Comparison of ENCODE assay signal across 9 cellular contexts in genomic region chr10:116850058-116850611, GRCh38. TPM values are rescaled to one million over a fixed set of nuclear protein-coding genes. Genes with fewer than 3 reads are reported as not detected.
DNase-seq lines count a peak whose midpoint lies in the region; ATAC-seq and TF ChIP-seq lines count a peak whose summit lies in the region.
"Had no signal": no experiment of that assay in that cellular context is flagged by ENCODE, and none has a peak within 500 bp of the region (broad histone marks: within the 10 kb centered on the region; RNA-seq: fewer than 3 reads in every experiment).

No MANE protein-coding gene starts in this region.

- no peaks in the 10 kb centered on the region for H4K20me1 ChIP-seq in MM.1S (ENCODE audit: insufficient read depth, low read length)

- H3K9ac ChIP-seq in MM.1S (ENCODE audit: low read length), result peak overlapping the region; percentile 79
- peak overlapping the region; percentile 78 for H3K9ac ChIP-seq in endodermal cell (ENCODE audit: extremely low read depth, low read length, poor library complexity, severe bottlenecking)

- no peaks in the 10 kb centered on the region for H3K36me3 Mint-ChIP-seq in endodermal cell (ENCODE audit: low read depth)
- peaks cover 6 to 9% of the 10 kb centered on the region in 2 donors for H3K36me3 Mint-ChIP-seq in naive B cell

- H3K36me3 ChIP-seq in A673 (ENCODE audit: insufficient read depth, low read length, poor library complexity, severe bottlenecking), result no peaks in the 10 kb centered on the region
- no peaks in the 10 kb centered on the region for H3K36me3 ChIP-seq in MM.1S (replicated peaks; ENCODE audit: insufficient read depth, low read length)
- no peaks in the 10 kb centered on the region for H3K36me3 ChIP-seq in endodermal cell (ENCODE audit: control insufficient read depth, insufficient read depth, low read length)

- no peak for TF ChIP-seq CTCF in A673 (conservative IDR thresholded peaks at IDR 0.05; ENCODE audit: low read depth, low read length)
- TF ChIP-seq CTCF in MM.1S (IDR thresholded peaks at IDR 0.05; ENCODE audit: low read length), result no peak
- TF ChIP-seq CTCF in endodermal cell (conservative IDR thresholded peaks at IDR 0.05), result no peak

- no peaks in the 10 kb centered on the region for H3K79me2 ChIP-seq in MM.1S (ENCODE audit: low read length)

- DNase-seq in A673 (ENCODE audit: low spot score) (no peak), MM.1S (no peak), endodermal cell (peak; percentile 79), naive B cell (no peak), Kasumi-1 (lab: John Stamatoyannopoulos, UW) (no peak), NCI-H1048 (lab: John Stamatoyannopoulos, UW) (no peak)

- no peaks in the 10 kb centered on the region; the same call in 1 of the 2 replicates for H3F3A ChIP-seq in MM.1S (ENCODE audit: insufficient read depth, low read length)

- H3K27me3 Mint-ChIP-seq in endodermal cell (ENCODE audit: insufficient read depth) (peaks cover 12% of the 10 kb centered on the region), naive B cell (peaks cover 38 to 61% (median 56%) of the 10 kb centered on the region in 3 donors)

- no peak overlapping the region for H3K27ac ChIP-seq in A673 (ENCODE audit: low read depth, low read length, poor library complexity, severe bottlenecking)
- no peak overlapping the region for H3K27ac ChIP-seq in MM.1S (ENCODE audit: low read length)
- H3K27ac ChIP-seq in endodermal cell (ENCODE audit: low read depth, low read length), result no peak overlapping the region

- H3K9me3 ChIP-seq in A673 (ENCODE audit: low read depth, low read length, poor library complexity, severe bottlenecking), result no peaks in the 10 kb centered on the region
- no peaks in the 10 kb centered on the region for H3K9me3 ChIP-seq in MM.1S (replicated peaks; ENCODE audit: insufficient read depth, low read length)
- no peaks in the 10 kb centered on the region for H3K9me3 ChIP-seq in endodermal cell (ENCODE audit: control insufficient read depth, low read length)

- POLR2A ChIA-PET in A673 (lab: Charles Lee; ENCODE audit: low non-redundant PET), result no interaction called here

- ATAC-seq in naive B cell (ENCODE audit: low read depth in 2 of 2) (no peak), GM18498 (IDR thresholded peaks at IDR 0.05; ENCODE audit: unreplicated experiment) (no peak), HG03280 (IDR thresholded peaks at IDR 0.05; ENCODE audit: unreplicated experiment) (no peak)

- H3K4me1 ChIP-seq in A673 (ENCODE audit: insufficient read depth, low read length, poor library complexity, severe bottlenecking) (peaks cover 16% of the 10 kb centered on the region), MM.1S (ENCODE audit: low read length) (peaks cover 4% of the 10 kb centered on the region), endodermal cell (ENCODE audit: control insufficient read depth, insufficient read depth, low read length) (peaks cover 4% of the 10 kb centered on the region)

- H3K4me1 Mint-ChIP-seq in endodermal cell (peaks cover 22% of the 10 kb centered on the region), naive B cell (peaks cover 5 to 25% (median 21%) of the 10 kb centered on the region in 3 donors)

- H3K27me3 ChIP-seq in A673 (replicated peaks; ENCODE audit: insufficient read depth, low read depth, low read length, poor library complexity) (no peaks in the 10 kb centered on the region), MM.1S (replicated peaks; ENCODE audit: insufficient read depth, low read length) (no peaks in the 10 kb centered on the region), endodermal cell (ENCODE audit: control insufficient read depth, insufficient read depth, low read length, poor library complexity, severe bottlenecking) (no peaks in the 10 kb centered on the region)

- H3K4me3 Mint-ChIP-seq in endodermal cell (peak overlapping the region; percentile 81), naive B cell (peak overlapping the region in 6 of 8 donors; percentile 29 to 82 (median 62))
- H3K4me3 Mint-ChIP-seq: activated T-helper 1 cell treated with anti-CD3 and anti-CD28 coated beads, Interleukin-12 subunit alpha, Interleukin-12 subunit beta, Interleukin-2, Interleukin-4 antibody, amounts not matched to agents 30 ng/mL and 10 ng/mL and 1 ng/mL, durations not matched to agents 14 hours and 24 hours and 36 hours had no signal

- H3K9me3 Mint-ChIP-seq in endodermal cell (no peaks in the 10 kb centered on the region), naive B cell (peaks cover 2 to 17% (median 7%) of the 10 kb centered on the region in 7 donors)
- H3K9me3 Mint-ChIP-seq: activated T-helper 1 cell treated with anti-CD3 and anti-CD28 coated beads, Interleukin-12 subunit alpha, Interleukin-12 subunit beta, Interleukin-2, Interleukin-4 antibody, amounts not matched to agents 30 ng/mL and 10 ng/mL and 1 ng/mL, durations not matched to agents 14 hours and 24 hours and 36 hours had no signal

- peak overlapping the region; percentile 67 for H3K4me3 ChIP-seq in A673 (ENCODE audit: low read depth, low read length, poor library complexity, severe bottlenecking)
- peak overlapping the region; percentile 88 for H3K4me3 ChIP-seq in MM.1S (ENCODE audit: low read length)
- H3K4me3 ChIP-seq in endodermal cell (ENCODE audit: low read length), result peak overlapping the region; percentile 91

- H3K9me2 ChIP-seq in MM.1S (replicated peaks; ENCODE audit: insufficient read depth, low read length), result no peaks in the 10 kb centered on the region

- H3K4me2 ChIP-seq in MM.1S (ENCODE audit: low read depth, low read length), result peak overlapping the region; percentile 90

- H3K27ac Mint-ChIP-seq in endodermal cell (peak overlapping the region; percentile 90), naive B cell (peak overlapping the region in 4 of 6 donors; percentile 38 to 91 (median 81))
- H3K27ac Mint-ChIP-seq: activated T-helper 1 cell treated with anti-CD3 and anti-CD28 coated beads, Interleukin-12 subunit alpha, Interleukin-12 subunit beta, Interleukin-2, Interleukin-4 antibody, amounts not matched to agents 30 ng/mL and 10 ng/mL and 1 ng/mL, durations not matched to agents 14 hours and 24 hours and 36 hours had no signal

- peak overlapping the region; percentile 95 for H2AFZ ChIP-seq in MM.1S (ENCODE audit: low read length)

- intact Hi-C loops in A673 (cut with micrococcal nuclease; ENCODE audit: unreplicated experiment), result no loop called here

- BruUV-seq in A673 (replicated peaks; lab: Mats Ljungman, UMichigan), result no TSS peak

- WGBS in endodermal cell (ENCODE audit: insufficient coverage in 1 of 2, insufficient read length in 1 of 2), 2 experiments, result 14 to 24% methylated on average over 6 to 10 of the region's 10 CpGs

- CTCF ChIA-PET in A673 (lab: Charles Lee), result interaction anchor here (0.7 kb wide), 1 partner anchor 325 kb away, joined by 3 read pairs; no protein-coding TSS in a partner anchor

RNA-seq across cellular contexts. Expression of gene ENO4, which starts 0.8 kb away (rescaled TPM):
- total RNA-seq in A673 (2021) (0.28 TPM in 2 replicates), endodermal cell (1 to 10 TPM; 1.1 to 2.2 TPM)
- 0.53 TPM for polyA plus RNA-seq in endodermal cell (2013, experiment 1 of 2)
- 1.7 TPM for polyA plus RNA-seq in endodermal cell (2013, experiment 2 of 2)
- under 1 TPM in 1 of 6 donors, not detected in 5; 0.12 TPM for polyA plus RNA-seq in naive B cell (ENCODE audit: low read depth in 6 of 6)
- total RNA-seq: activated T-helper 1 cell treated with anti-CD3 and anti-CD28 coated beads, Interleukin-12 subunit alpha, Interleukin-12 subunit beta, Interleukin-2, Interleukin-4 antibody, amounts not matched to agents 30 ng/mL and 10 ng/mL and 1 ng/mL, durations not matched to agents 14 hours and 24 hours and 36 hours had no signal
